8 cellular contexts compared by ENCODE assay signal in genomic region chr7:2399848-2400587, GRCh38. TPM values are rescaled to one million over a fixed set of nuclear protein-coding genes. Genes with fewer than 3 reads are reported as not detected.
DNase-seq lines count a peak whose midpoint lies in the region; ATAC-seq, FAIRE-seq and TF ChIP-seq lines count a peak whose summit lies in the region.

No MANE protein-coding gene starts in this region.

- intact Hi-C loops in endothelial cell of umbilical vein (cut with micrococcal nuclease) = loop anchor here (10.0 kb wide), 1 partner anchor 125 kb away; no protein-coding TSS in a partner anchor
- intact Hi-C loops in uterus (cut with DNase I; ENCODE audit: low total_unique reads) = no loop called here

- H3K27me3 ChIP-seq in endothelial cell of umbilical vein (ENCODE audit: control insufficient read depth in 2 of 2, insufficient read depth in 2 of 2, low read length in 2 of 2) (no peaks in the 10 kb centered on the region), muscle layer of colon (ENCODE audit: control insufficient read depth in 1 of 2, insufficient read depth in 2 of 2, low read length in 2 of 2) (no peaks in the 10 kb centered on the region), uterus (no peaks in the 10 kb centered on the region)

- peaks cover 2% of the 10 kb centered on the region for H3K79me2 ChIP-seq in endothelial cell of umbilical vein (ENCODE audit: control insufficient read depth, insufficient read depth, low read length)

- DNase-seq in DMS153 treated with DMSO at 0.1 percent for 48 hours (lab: John Stamatoyannopoulos, UW; ENCODE audit: unreplicated experiment) (peak; percentile 71), Kasumi-1 (lab: John Stamatoyannopoulos, UW) (peak; percentile 46 to 77), SW480 (ENCODE audit: low spot score) (peak; percentile 80), endothelial cell of umbilical vein (ENCODE audit: low read depth, low spot score) (peak; percentile 96), uterus (peak; percentile 83 to 89), NCI-H1930 (lab: John Stamatoyannopoulos, UW) (no peak)

- peak overlapping the region; percentile 83 for H3K4me2 ChIP-seq in endothelial cell of umbilical vein (ENCODE audit: insufficient read depth, low read length)

- CTCF ChIA-PET in endothelial cell of umbilical vein (lab: Charles Lee) = interaction anchor here (1.0 to 1.9 kb wide), 7 partner anchors 12 to 70 kb away, joined by 3 to 11 read pairs (median 5); no protein-coding TSS in a partner anchor

- H3K9me3 ChIP-seq in endothelial cell of umbilical vein (replicated peaks; ENCODE audit: control insufficient read depth, insufficient read depth, low read length) = no peaks in the 10 kb centered on the region
- H3K9me3 ChIP-seq in muscle layer of colon (ENCODE audit: low read length) = no peaks in the 10 kb centered on the region
- no peaks in the 10 kb centered on the region for H3K9me3 ChIP-seq in uterus

- peaks cover 24% of the 10 kb centered on the region for H3K4me1 ChIP-seq in endothelial cell of umbilical vein (ENCODE audit: control insufficient read depth, extremely low read depth, insufficient read depth, low read length)
- peaks cover 16% of the 10 kb centered on the region for H3K4me1 ChIP-seq in muscle layer of colon (ENCODE audit: insufficient read depth, low read length)
- no peaks in the 10 kb centered on the region for H3K4me1 ChIP-seq in uterus

- no peak for TF ChIP-seq CTCF in endothelial cell of umbilical vein (IDR thresholded peaks at IDR 0.05; ENCODE audit: extremely low read depth in 1 of 2, insufficient read depth in 1 of 2, low read depth in 1 of 2, low read length in 2 of 2)
- TF ChIP-seq CTCF in uterus (IDR thresholded peaks at IDR 0.05) = no peak

- H3K27ac ChIP-seq in endothelial cell of umbilical vein (ENCODE audit: insufficient read depth, low read depth, low read length) = peak overlapping the region; percentile 88
- peak overlapping the region; percentile 50 for H3K27ac ChIP-seq in muscle layer of colon (ENCODE audit: low read depth, low read length)
- H3K27ac ChIP-seq in uterus = peak overlapping the region; percentile 80 to 84

- H3K9me1 ChIP-seq in endothelial cell of umbilical vein (replicated peaks; ENCODE audit: control insufficient read depth, extremely low read depth, insufficient read depth, low read length) = no peaks in the 10 kb centered on the region

- peak overlapping the region; percentile 84 for H3K9ac ChIP-seq in endothelial cell of umbilical vein (replicated peaks; ENCODE audit: extremely low read depth, insufficient read depth, low read length)
- peak overlapping the region; percentile 15 for H3K9ac ChIP-seq in muscle layer of colon (ENCODE audit: low read length)

- FAIRE-seq in endothelial cell of umbilical vein (lab: Jason Lieb, UNC) = peak; percentile 97

- POLR2A ChIA-PET in endothelial cell of umbilical vein (lab: Charles Lee) = interaction anchor here (1.2 kb wide), 1 partner anchor 16 kb away, joined by 3 read pairs; no protein-coding TSS in a partner anchor

- H2AFZ ChIP-seq in endothelial cell of umbilical vein (ENCODE audit: low read depth, low read length) = peak overlapping the region; percentile 66

- ATAC-seq in HG02571 (IDR thresholded peaks at IDR 0.05; ENCODE audit: unreplicated experiment) = no peak

- no TSS peak for BruUV-seq in endothelial cell of umbilical vein (replicated peaks; lab: Mats Ljungman, UMichigan)

- dilution Hi-C loops in endothelial cell of umbilical vein (cut with MboI; ENCODE audit: extremely low pct_ligation_motif_present, low sequenced_read_pairs) = no loop called here

- H4K20me1 ChIP-seq in endothelial cell of umbilical vein (replicated peaks; ENCODE audit: control insufficient read depth, extremely low read depth, insufficient read depth, low read length) = no peaks in the 10 kb centered on the region

- H3K36me3 ChIP-seq in endothelial cell of umbilical vein (ENCODE audit: control insufficient read depth in 2 of 2, extremely low read depth in 1 of 2, insufficient read depth in 2 of 2, low read length in 2 of 2) (no peaks in the 10 kb centered on the region), muscle layer of colon (ENCODE audit: insufficient read depth, low read length) (no peaks in the 10 kb centered on the region), uterus (no peaks in the 10 kb centered on the region)

- H3K4me3 ChIP-seq in endothelial cell of umbilical vein (replicated peaks in 1 of 3; ENCODE audit: insufficient read depth in 1 of 3, low read depth in 1 of 3, low read length in 3 of 3) (peak overlapping the region in 1 of 3 experiments; percentile 20), muscle layer of colon (ENCODE audit: low read depth in 1 of 2, low read length in 2 of 2) (no peak overlapping the region), uterus (no peak overlapping the region)

- TF ChIP-seq POLR2A in endothelial cell of umbilical vein (IDR thresholded peaks at IDR 0.05; ENCODE audit: low read depth, low read length) (no peak), uterus (IDR thresholded peaks at IDR 0.05) (no peak)

TF ChIP-seq in endothelial cell of umbilical vein, 7 proteins besides CTCF, POLR2A, EP300 and RAD21:
- TF ChIP-seq POLR2AphosphoS5 (IDR thresholded peaks at IDR 0.05; ENCODE audit: insufficient read depth, low read depth, low read length) = peak; percentile 64
- peak; percentile 34 for TF ChIP-seq FOS (IDR thresholded peaks at IDR 0.05; ENCODE audit: borderline replicate concordance, insufficient read depth, low read length)
- no peak for TF ChIP-seq JUN (IDR thresholded peaks at IDR 0.05; ENCODE audit: borderline replicate concordance, insufficient read depth, insufficient read length, low read depth)
- no peak for TF ChIP-seq EZH2 (IDR thresholded peaks at IDR 0.05; ENCODE audit: borderline replicate concordance, low read depth, low read length, severe bottlenecking)
- TF ChIP-seq MAX (IDR thresholded peaks at IDR 0.05; ENCODE audit: insufficient read depth, insufficient read length) = no peak
- TF ChIP-seq MYC (IDR thresholded peaks at IDR 0.05; ENCODE audit: low read depth, low read length) = no peak
- TF ChIP-seq GATA2 (IDR thresholded peaks at IDR 0.05; ENCODE audit: insufficient read depth, insufficient read length, low read depth, low read length) = peak; percentile 81
TF ChIP-seq in endothelial cell of umbilical vein: peak in this region for 3.

RNA-seq across cellular contexts. Expression of gene CHST12, which starts 3.4 kb away (rescaled TPM):
- total RNA-seq in endothelial cell of umbilical vein (28.8 and 30.2 TPM in 2 replicates), uterus (10 to 100 TPM in 1 of 4 donors, 1 to 10 TPM in 3; 5.6 to 30.5 (median 8.3) TPM)
- 52.6 and 77.7 TPM in 2 replicates for polyA plus RNA-seq in endothelial cell of umbilical vein
- 22.0 and 28.8 TPM in 2 replicates for polyA plus RNA-seq in endothelial cell of umbilical vein (2011; cell fraction: cytosol; rRNA removed)
- 10.4 and 11.5 TPM in 2 replicates for polyA plus RNA-seq in endothelial cell of umbilical vein (2011; cell fraction: nucleus; rRNA removed)
- 13.7 and 17.7 TPM in 2 replicates for polyA plus RNA-seq in endothelial cell of umbilical vein (2012)
- polyA minus RNA-seq in endothelial cell of umbilical vein = 18.9 and 19.3 TPM in 2 replicates
- 10.0 TPM for polyA minus RNA-seq in endothelial cell of umbilical vein (2011; cell fraction: cytosol; rRNA and poly(A)+ RNA removed)
- polyA minus RNA-seq in endothelial cell of umbilical vein (2011; cell fraction: nucleus; rRNA and poly(A)+ RNA removed) = 6.1 and 9.6 TPM in 2 replicates

RNA-seq across cellular contexts. Expression of gene EIF3B, which starts 45.4 kb away (rescaled TPM):
- total RNA-seq in endothelial cell of umbilical vein (198 and 207 TPM in 2 replicates), uterus (100 to 1,000 TPM in 2 of 4 donors, 10 to 100 TPM in 2; 67.6 to 155 (median 95.2) TPM)
- 104 and 107 TPM in 2 replicates for polyA plus RNA-seq in endothelial cell of umbilical vein
- 93.2 and 103 TPM in 2 replicates for polyA plus RNA-seq in endothelial cell of umbilical vein (2011; cell fraction: cytosol; rRNA removed)
- polyA plus RNA-seq in endothelial cell of umbilical vein (2011; cell fraction: nucleus; rRNA removed) = 273 and 313 TPM in 2 replicates
- polyA plus RNA-seq in endothelial cell of umbilical vein (2012) = 163 and 181 TPM in 2 replicates
- 113 and 145 TPM in 2 replicates for polyA minus RNA-seq in endothelial cell of umbilical vein
- 136 TPM for polyA minus RNA-seq in endothelial cell of umbilical vein (2011; cell fraction: cytosol; rRNA and poly(A)+ RNA removed)
- polyA minus RNA-seq in endothelial cell of umbilical vein (2011; cell fraction: nucleus; rRNA and poly(A)+ RNA removed) = 83.3 and 97.0 TPM in 2 replicates

Comparison
In these comparisons a context has a peak if more than half of its experiments do, and no peak if none do; other contexts are left out.
1. DNase-seq: peak in DMS153 treated with DMSO at 0.1 percent for 48 hours (single experiment), Kasumi-1 (2 of 2), SW480 (single experiment), endothelial cell of umbilical vein (single experiment) and uterus (2 of 2); none in NCI-H1930 (0 of 2).
2. Peak in every context shown above with its lines, with median percentiles within 50 percentile points of each other: H3K27ac ChIP-seq.